Comparison of ENCODE assay signal across 19 cellular contexts in the genomic region with DNA sequence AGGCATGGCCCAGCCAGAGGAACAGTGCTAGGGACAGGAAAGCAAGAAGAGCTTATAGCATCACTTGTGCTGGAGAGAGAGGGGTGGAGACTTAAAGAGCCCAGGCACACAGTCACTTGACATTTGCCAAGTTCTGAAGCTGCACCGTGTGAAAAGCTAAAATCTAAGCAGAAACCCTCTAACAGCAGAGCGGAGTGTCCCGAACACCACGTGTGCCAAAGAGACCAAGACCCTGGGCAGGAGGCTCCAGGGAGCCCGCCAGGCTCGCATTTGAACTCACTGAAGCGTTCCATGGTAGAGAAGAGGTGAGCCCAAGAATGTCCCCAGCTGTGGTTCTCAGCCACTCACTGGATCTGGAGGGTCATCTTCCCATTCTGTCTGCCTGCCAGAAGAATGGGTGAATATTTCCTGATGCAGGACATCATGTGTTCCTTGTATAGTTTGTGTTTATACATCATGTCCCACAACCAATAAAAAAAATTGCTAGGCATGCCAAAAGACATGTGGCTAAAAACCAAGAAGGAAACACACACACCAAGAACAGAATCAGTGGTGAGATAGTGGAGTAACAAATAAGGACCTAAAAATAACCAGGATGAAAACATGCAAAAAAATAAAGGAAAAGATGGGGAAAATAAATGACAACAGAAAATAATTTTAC.
A peak's percentile ranks its signal among the peaks of the same experiment; 100 is the strongest.
DNase-seq lines count a peak whose midpoint lies in the region; ATAC-seq, FAIRE-seq and TF ChIP-seq lines count a peak whose summit lies in the region.
"Had no signal": no experiment of that assay in that cellular context is flagged by ENCODE, and none has a peak within 500 bp of the region (broad histone marks: within the 10 kb centered on the region; RNA-seq: fewer than 3 reads in every experiment).

No MANE protein-coding gene starts in this region.

- H3K27ac ChIP-seq in right atrium auricular region (no peak overlapping the region), H1 (ENCODE audit: low read depth, low read length) (no peak overlapping the region), osteoblast (ENCODE audit: low read depth, low read length) (no peak overlapping the region)

- H3K4me2 ChIP-seq in H1 (ENCODE audit: insufficient read depth in 1 of 2, low read depth in 2 of 2, low read length in 2 of 2), result no peak overlapping the region
- no peak overlapping the region for H3K4me2 ChIP-seq in osteoblast (ENCODE audit: insufficient read depth, low read length)

- H3K23ac ChIP-seq in H1 (ENCODE audit: insufficient read length), result no peak overlapping the region

- no peak overlapping the region for H2AK5ac ChIP-seq in H1 (ENCODE audit: low read depth, low read length)

- H3K79me1 ChIP-seq in H1 (ENCODE audit: low read depth, low read length), result no peaks in the 10 kb centered on the region

- H3K27me3 ChIP-seq in right atrium auricular region, result no peaks in the 10 kb centered on the region
- H3K27me3 ChIP-seq in H1 (replicated peaks in 1 of 4; ENCODE audit: control insufficient read depth in 3 of 4, extremely low read depth in 1 of 4, insufficient read depth in 3 of 4, low read length in 3 of 4), result no peaks in the 10 kb centered on the region
- no peaks in the 10 kb centered on the region for H3K27me3 ChIP-seq in osteoblast (ENCODE audit: insufficient read depth, low read length)

- H4K5ac ChIP-seq in H1 (ENCODE audit: insufficient read length, low read depth, low read length), result no peak overlapping the region

- TF ChIP-seq EP300 in H1 (IDR thresholded peaks at IDR 0.05; ENCODE audit: borderline replicate concordance in 1 of 2, low read depth in 2 of 2, low read length in 2 of 2), result no peak

- no peak overlapping the region for H2AFZ ChIP-seq in H1 (ENCODE audit: low read length)
- no peak overlapping the region for H2AFZ ChIP-seq in osteoblast (ENCODE audit: low read length)

- H3K4ac ChIP-seq in H1 (replicated peaks; ENCODE audit: insufficient read length, low read depth, low read length), result no peak overlapping the region

- H4K20me1 ChIP-seq in H1 (replicated peaks in 1 of 2; ENCODE audit: control insufficient read depth in 1 of 2, insufficient read depth in 2 of 2, low read length in 2 of 2) (no peaks in the 10 kb centered on the region), osteoblast (ENCODE audit: insufficient read depth, low read length) (no peaks in the 10 kb centered on the region)

- no peak for TF ChIP-seq CTCF in right atrium auricular region (IDR thresholded peaks at IDR 0.05)
- no peak for TF ChIP-seq CTCF in H1 (IDR thresholded peaks at IDR 0.05; ENCODE audit: control extremely low read depth in 1 of 3, insufficient read depth in 1 of 3, low read depth in 1 of 3, low read length in 3 of 3)
- no peak for TF ChIP-seq CTCF in osteoblast (IDR thresholded peaks at IDR 0.05; ENCODE audit: extremely low read depth, low read depth, low read length)

- no peak overlapping the region for H2BK120ac ChIP-seq in H1 (replicated peaks; ENCODE audit: low read depth, low read length)

- H3K23me2 ChIP-seq in H1 (ENCODE audit: low read depth, low read length), result no peaks in the 10 kb centered on the region

- H3K4me3 ChIP-seq in right atrium auricular region, result no peak overlapping the region
- H3K4me3 ChIP-seq in H1 (ENCODE audit: extremely low read depth in 1 of 4, insufficient read depth in 2 of 4, low read depth in 3 of 4, low read length in 4 of 4), result no peak overlapping the region
- no peak overlapping the region for H3K4me3 ChIP-seq in osteoblast (ENCODE audit: insufficient read depth, low read length)
- H3K4me3 ChIP-seq: K562 had no signal

- DNase-seq in right atrium auricular region (ENCODE audit: low spot score), result peak; percentile 54
- no peak for DNase-seq in left ventricle myocardium superior
- no peak for DNase-seq in H1 (ENCODE audit: low read depth in 1 of 2, low spot score in 2 of 2)
- DNase-seq in osteoblast (ENCODE audit: insufficient read length, low spot score, missing footprints), result peak; percentile 14
- no peak for DNase-seq in NCI-H69 (lab: John Stamatoyannopoulos, UW)
- no peak for DNase-seq in NCI-H2171 treated with DMSO at 0.1 percent for 48 hours (lab: John Stamatoyannopoulos, UW)
- no peak for DNase-seq in stimulated activated naive CD4-positive, alpha-beta T cell treated with Interleukin-2 at 50 U/mL for 16 hours (lab: John Stamatoyannopoulos, UW)
- DNase-seq: CD4-positive, CD25-positive, alpha-beta regulatory T cell; EL; GF-D8; NCI-H1092; NCI-H1436 treated with DMSO at 0.1 percent for 48 hours; NCI-H2029; NCI-H345; NCI-H524; NCI-H82 had no signal

- POLR2A ChIA-PET in H1 (lab: Charles Lee; ENCODE audit: partially characterized antibody), result no interaction called here

- CTCF ChIA-PET in H1 (lab: Charles Lee; ENCODE audit: partially characterized antibody), result interaction anchor here (2.5 kb wide), 1 partner anchor 13 kb away, joined by 7 read pairs; no protein-coding TSS in a partner anchor

- no peak overlapping the region for H2BK15ac ChIP-seq in H1 (ENCODE audit: low read length)

- no peak overlapping the region for H3K56ac ChIP-seq in H1 (replicated peaks; ENCODE audit: insufficient read length, low read depth, low read length)

- no peak overlapping the region for H3K14ac ChIP-seq in H1 (ENCODE audit: insufficient read length)

- TF ChIP-seq POLR2A in H1 (IDR thresholded peaks at IDR 0.05; ENCODE audit: control extremely low read depth in 1 of 2, low read depth in 2 of 2, low read length in 2 of 2), result no peak

- H3K4me1 ChIP-seq in right atrium auricular region (no peaks in the 10 kb centered on the region), H1 (replicated peaks in 1 of 4; ENCODE audit: control insufficient read depth in 3 of 4, insufficient read depth in 4 of 4, low read length in 3 of 4) (peaks cover 0 to 11% (median 3%) of the 10 kb centered on the region in 4 experiments; a peak in 5 of 7 replicates), osteoblast (ENCODE audit: insufficient read depth, low read length) (no peaks in the 10 kb centered on the region)

- no peak for FAIRE-seq in H1 (lab: Jason Lieb, UNC)
- FAIRE-seq: A204.1, K562 had no signal

- WGBS in H1 (ENCODE audit: extremely low coverage in 1 of 2, insufficient coverage in 1 of 2, insufficient read length in 1 of 2, insufficient replicate concordance in 2 of 2, low coverage in 1 of 2, low lambda C conversion rate in 2 of 2, missing lambda C conversion rate in 1 of 2), 2 experiments, result 88% methylated on average over 7 of the region's 7 CpGs; no CpG with 5 or more reads in 1 of the 2 experiments

- no peak overlapping the region for H4K91ac ChIP-seq in H1 (replicated peaks; ENCODE audit: insufficient read length, low read length)

- H3K9me3 ChIP-seq in right atrium auricular region (peaks cover 0 to 12% of the 10 kb centered on the region in 2 donors), H1 (ENCODE audit: insufficient read depth in 2 of 2, low read depth in 1 of 2, low read length in 1 of 2) (peaks cover 4 to 6% of the 10 kb centered on the region in 2 experiments; a peak in 2 of 4 replicates), osteoblast (ENCODE audit: low read depth, low read length) (no peaks in the 10 kb centered on the region)

- H3K79me2 ChIP-seq in H1 (ENCODE audit: control insufficient read depth in 1 of 2, insufficient read depth in 2 of 2, low read length in 2 of 2) (no peaks in the 10 kb centered on the region), osteoblast (ENCODE audit: insufficient read depth, low read length) (no peaks in the 10 kb centered on the region)

- no peak for TF ChIP-seq RAD21 in H1 (IDR thresholded peaks at IDR 0.05 in 1 of 2, conservative IDR thresholded peaks at IDR 0.05 in 1 of 2; ENCODE audit: low read depth in 2 of 2, low read length in 2 of 2)

- intact Hi-C loops in left ventricle myocardium superior (cut with micrococcal nuclease), result no loop called here

- H3K36me3 ChIP-seq in right atrium auricular region (no peaks in the 10 kb centered on the region), H1 (ENCODE audit: control insufficient read depth in 2 of 4, insufficient read depth in 4 of 4, low read length in 3 of 4) (no peaks in the 10 kb centered on the region), osteoblast (ENCODE audit: insufficient read depth, low read length) (no peaks in the 10 kb centered on the region)

- peak overlapping the region; percentile 34; the same call in 1 of the 2 replicates for H3K18ac ChIP-seq in H1 (ENCODE audit: extremely low read depth, low read length)

- H2BK5ac ChIP-seq in H1 (ENCODE audit: low read depth, low read length), result no peak overlapping the region

- ATAC-seq in left ventricle myocardium superior, result no peak
- ATAC-seq: K562, Panc1 had no signal

- no peak overlapping the region for H3K9ac ChIP-seq in H1 (replicated peaks in 1 of 4; ENCODE audit: extremely low read depth in 1 of 4, low read depth in 3 of 4, low read length in 3 of 4)

- H4K8ac ChIP-seq in H1 (ENCODE audit: extremely low read depth, insufficient read depth, low read length), result no peak overlapping the region

- no peak overlapping the region for H2BK20ac ChIP-seq in H1 (ENCODE audit: low read length)

- H2BK12ac ChIP-seq in H1 (ENCODE audit: low read depth, low read length), result no peak overlapping the region

TF ChIP-seq in H1, 55 proteins besides CTCF, POLR2A, EP300 and RAD21 (continues in another document):
- no peak for TF ChIP-seq POU5F1 (IDR thresholded peaks at IDR 0.05; ENCODE audit: low read depth, low read length)
- no peak for TF ChIP-seq SP4 (IDR thresholded peaks at IDR 0.05; ENCODE audit: low read length)
- TF ChIP-seq SUZ12 (IDR thresholded peaks at IDR 0.05; ENCODE audit: low read length), result no peak
- no peak for TF ChIP-seq TAF1 (IDR thresholded peaks at IDR 0.05; ENCODE audit: low read depth, low read length)
- no peak for TF ChIP-seq CREB1 (IDR thresholded peaks at IDR 0.05)
- TF ChIP-seq, protein P1, sequence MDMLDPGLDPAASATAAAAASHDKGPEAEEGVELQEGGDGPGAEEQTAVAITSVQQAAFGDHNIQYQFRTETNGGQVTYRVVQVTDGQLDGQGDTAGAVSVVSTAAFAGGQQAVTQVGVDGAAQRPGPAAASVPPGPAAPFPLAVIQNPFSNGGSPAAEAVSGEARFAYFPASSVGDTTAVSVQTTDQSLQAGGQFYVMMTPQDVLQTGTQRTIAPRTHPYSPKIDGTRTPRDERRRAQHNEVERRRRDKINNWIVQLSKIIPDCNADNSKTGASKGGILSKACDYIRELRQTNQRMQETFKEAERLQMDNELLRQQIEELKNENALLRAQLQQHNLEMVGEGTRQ (IDR thresholded peaks at IDR 0.05; ENCODE audit: low read length), result no peak
- no peak for TF ChIP-seq CEBPB (IDR thresholded peaks at IDR 0.05; ENCODE audit: low read depth, low read length)
- TF ChIP-seq SIN3A (conservative IDR thresholded peaks at IDR 0.05 in 1 of 2, IDR thresholded peaks at IDR 0.05 in 1 of 2; ENCODE audit: low read depth in 1 of 2, low read length in 2 of 2), result no peak
- no peak for TF ChIP-seq EZH2 (IDR thresholded peaks at IDR 0.05; ENCODE audit: low read depth, low read length, severe bottlenecking)
- no peak for TF ChIP-seq RFX5 (IDR thresholded peaks at IDR 0.05; ENCODE audit: borderline replicate concordance, low read depth, low read length)
- no peak for TF ChIP-seq BCL11A (IDR thresholded peaks at IDR 0.05; ENCODE audit: low read depth in 2 of 2, low read length in 2 of 2)
- TF ChIP-seq ZNF274 (IDR thresholded peaks at IDR 0.05; ENCODE audit: borderline replicate concordance, extremely low read depth, low read length), result no peak
- no peak for TF ChIP-seq BACH1 (IDR thresholded peaks at IDR 0.05; ENCODE audit: low read length)

Comparison
In these comparisons a context has a peak if more than half of its experiments do, and no peak if none do; other contexts are left out.
1. DNase-seq: peak in right atrium auricular region (single experiment) and osteoblast (single experiment); none in left ventricle myocardium superior (single experiment), H1 (0 of 2), NCI-H69 (single experiment), NCI-H2171 treated with DMSO at 0.1 percent for 48 hours (single experiment) and stimulated activated naive CD4-positive, alpha-beta T cell treated with Interleukin-2 at 50 U/mL for 16 hours (single experiment).